8 cellular contexts compared by ENCODE assay signal in the genomic region with DNA sequence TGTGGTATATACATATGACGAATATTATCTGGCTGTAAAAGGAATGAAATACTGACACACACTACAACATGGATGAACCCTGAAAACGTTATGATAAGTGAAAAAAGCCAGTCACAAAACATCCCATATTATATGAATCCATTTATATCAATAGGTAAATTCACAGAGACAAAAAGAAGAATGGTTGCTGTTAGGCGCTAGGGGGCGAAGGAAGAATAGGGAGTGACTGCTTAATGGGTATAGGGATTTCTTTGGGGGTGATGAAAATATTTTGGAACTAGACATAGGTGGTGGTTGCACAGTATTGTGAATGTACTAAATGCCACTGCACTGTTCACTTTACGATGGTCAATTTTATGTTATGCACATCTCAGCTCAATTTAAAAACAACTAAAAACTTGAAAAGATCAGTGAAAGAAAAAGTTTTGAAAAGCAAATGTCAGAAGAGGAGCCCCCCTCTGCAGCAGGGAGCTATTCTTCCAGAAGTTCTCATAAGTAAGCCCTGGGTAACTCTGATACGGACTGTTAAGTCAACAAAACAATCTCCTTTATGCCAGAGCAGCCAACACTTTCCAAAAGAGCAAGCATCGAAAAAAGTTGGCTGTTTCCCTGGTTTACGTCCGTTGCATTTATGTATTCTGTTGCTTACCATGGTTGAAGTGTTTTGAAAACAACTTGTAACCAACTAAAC.
DNase-seq lines count a peak whose midpoint lies in the region; TF ChIP-seq lines count a peak whose summit lies in the region.

No MANE protein-coding gene starts in this region.

- no peak overlapping the region for H3K4me3 ChIP-seq in mammary epithelial cell (replicated peaks in 1 of 3; ENCODE audit: insufficient read depth in 1 of 3, low read depth in 2 of 3, low read length in 3 of 3)
- no peak overlapping the region for H3K4me3 ChIP-seq in mesenchymal stem cell (ENCODE audit: insufficient read depth in 1 of 2, low read depth in 1 of 2, low read length in 2 of 2)
- H3K4me3 ChIP-seq in vagina: no peak overlapping the region
- no peak overlapping the region for H3K4me3 ChIP-seq in adrenal gland

- H3K23ac ChIP-seq in mesenchymal stem cell (ENCODE audit: low read length in 2 of 2): no peak overlapping the region

- dilution Hi-C loops in mammary epithelial cell (cut with HindIII; ENCODE audit: low sequenced_read_pairs): no loop called here

- peak; percentile 11 for TF ChIP-seq CTCF in MCF 10A (IDR thresholded peaks at IDR 0.05; ENCODE audit: unreplicated experiment)
- TF ChIP-seq CTCF in mammary epithelial cell (conservative IDR thresholded peaks at IDR 0.05 in 1 of 2, IDR thresholded peaks at IDR 0.05 in 1 of 2; ENCODE audit: extremely low read depth in 1 of 2, insufficient read depth in 1 of 2, low read depth in 1 of 2, low read length in 2 of 2): peak in 1 of 2 donors; percentile 18
- TF ChIP-seq CTCF in vagina (IDR thresholded peaks at IDR 0.05): no peak
- TF ChIP-seq CTCF in adrenal gland (IDR thresholded peaks at IDR 0.05): no peak

- no peak overlapping the region for H2BK5ac ChIP-seq in mesenchymal stem cell (ENCODE audit: low read depth, low read length, poor library complexity, severe bottlenecking)

- H3K9me3 Mint-ChIP-seq in MCF 10A (ENCODE audit: unreplicated experiment): no peaks in the 10 kb centered on the region
- H3K9me3 Mint-ChIP-seq in activated naive CD8-positive, alpha-beta T cell treated with anti-CD3 and anti-CD28 coated beads for 36 hours: no peaks in the 10 kb centered on the region

- H3K9ac ChIP-seq in mammary epithelial cell (ENCODE audit: insufficient read depth, low read length) (no peak overlapping the region), mesenchymal stem cell (ENCODE audit: low read length) (peak overlapping the region; percentile 82)

- peaks cover 54% of the 10 kb centered on the region for H3K27me3 Mint-ChIP-seq in MCF 10A (ENCODE audit: insufficient read depth, unreplicated experiment)
- no peaks in the 10 kb centered on the region for H3K27me3 Mint-ChIP-seq in activated naive CD8-positive, alpha-beta T cell treated with anti-CD3 and anti-CD28 coated beads for 36 hours

- H3K4ac ChIP-seq in mesenchymal stem cell (ENCODE audit: low read depth in 1 of 2, low read length in 2 of 2): no peak overlapping the region

- H2AK5ac ChIP-seq in mesenchymal stem cell (ENCODE audit: low read length, severe bottlenecking): no peak overlapping the region

- CTCF ChIA-PET in MCF 10A (lab: Yijun Ruan, JAX) (interaction anchor here (1.2 to 1.5 kb wide), 2 partner anchors 34 to 526 kb away, joined by 3 to 5 read pairs; no protein-coding TSS in a partner anchor), mammary epithelial cell (lab: Charles Lee; ENCODE audit: low non-redundant PET) (interaction anchor here (0.8 kb wide), 1 partner anchor 100 kb away, joined by 4 read pairs; no protein-coding TSS in a partner anchor)

- H3K27ac Mint-ChIP-seq in MCF 10A (ENCODE audit: low read depth, unreplicated experiment): no peak overlapping the region
- peak overlapping the region; percentile 88 for H3K27ac Mint-ChIP-seq in activated naive CD8-positive, alpha-beta T cell treated with anti-CD3 and anti-CD28 coated beads for 36 hours

- no peak overlapping the region for H3K14ac ChIP-seq in mesenchymal stem cell (ENCODE audit: low read length in 2 of 2)

- TF ChIP-seq POLR2A in vagina (IDR thresholded peaks at IDR 0.05) (no peak), adrenal gland (IDR thresholded peaks at IDR 0.05) (no peak)

- H4K8ac ChIP-seq in mesenchymal stem cell (ENCODE audit: low read length): no peak overlapping the region

- DNase-seq in MCF 10A (ENCODE audit: unreplicated experiment) (no peak), mammary epithelial cell (no peak), mesenchymal stem cell (no peak), vagina (ENCODE audit: extremely low spot score in 2 of 2) (no peak), AG08395 (ENCODE audit: low spot score) (no peak), adrenal gland (no peak), GM19240 (ENCODE audit: insufficient read length, low spot score) (no peak)
- DNase-seq in activated naive CD8-positive, alpha-beta T cell treated with anti-CD3 and anti-CD28 coated beads for 36 hours: no peak

- H3K36me3 ChIP-seq in mammary epithelial cell (ENCODE audit: insufficient read depth, low read length): no peaks in the 10 kb centered on the region
- H3K36me3 ChIP-seq in mesenchymal stem cell (ENCODE audit: control insufficient read depth in 1 of 2, insufficient read depth in 2 of 2, low read depth in 1 of 2, low read length in 2 of 2): no peaks in the 10 kb centered on the region
- H3K36me3 ChIP-seq in vagina: no peaks in the 10 kb centered on the region
- no peaks in the 10 kb centered on the region for H3K36me3 ChIP-seq in adrenal gland (replicated peaks in 1 of 2)

- H3K27me3 ChIP-seq in mammary epithelial cell (ENCODE audit: insufficient read depth, low read length) (no peaks in the 10 kb centered on the region), mesenchymal stem cell (ENCODE audit: control insufficient read depth in 1 of 2, insufficient read depth in 1 of 2, low read length in 2 of 2) (peaks cover 0 to 12% of the 10 kb centered on the region in 2 experiments), vagina (no peaks in the 10 kb centered on the region), adrenal gland (peaks cover 4% of the 10 kb centered on the region)

- H3K4me1 Mint-ChIP-seq in MCF 10A (ENCODE audit: insufficient read depth, unreplicated experiment): peaks cover 9% of the 10 kb centered on the region
- H3K4me1 Mint-ChIP-seq in activated naive CD8-positive, alpha-beta T cell treated with anti-CD3 and anti-CD28 coated beads for 36 hours: peaks cover 19% of the 10 kb centered on the region

- intact Hi-C loops in MCF 10A (cut with micrococcal nuclease): no loop called here
- intact Hi-C loops in mammary epithelial cell (cut with micrococcal nuclease): no loop called here
- intact Hi-C loops in vagina (cut with DNase I): no loop called here
- intact Hi-C loops in adrenal gland (cut with DNase I): no loop called here

- BruUV-seq in MCF 10A (replicated peaks; lab: Mats Ljungman, UMichigan) (no TSS peak), mammary epithelial cell (replicated peaks; lab: Mats Ljungman, UMichigan) (no TSS peak)

- 75% methylated on average over 9 of the region's 9 CpGs for WGBS in mammary epithelial cell (ENCODE audit: low coverage, missing lambda C conversion rate)
- 85% methylated on average over 2 of the region's 9 CpGs for WGBS in mesenchymal stem cell
- 57 to 81% (median 72%) methylated on average over 9 of the region's 9 CpGs for WGBS in adrenal gland, 4 donors

- H3K4me2 ChIP-seq in mammary epithelial cell (ENCODE audit: insufficient read depth, low read depth, low read length): no peak overlapping the region
- no peak overlapping the region for H3K4me2 ChIP-seq in mesenchymal stem cell (ENCODE audit: low read length, poor library complexity, severe bottlenecking)

- H2AFZ ChIP-seq in mammary epithelial cell (ENCODE audit: low read depth, low read length): no peak overlapping the region
- H2AFZ ChIP-seq in mesenchymal stem cell (ENCODE audit: low read depth, low read length): no peak overlapping the region

- in situ Hi-C loops in mammary epithelial cell (cut with MboI; ENCODE audit: low sequenced_read_pairs in 2 of 2): no loop called here

- H3K27ac ChIP-seq in mammary epithelial cell (ENCODE audit: insufficient read depth, low read depth, low read length) (no peak overlapping the region), mesenchymal stem cell (ENCODE audit: low read length, poor library complexity, severe bottlenecking) (no peak overlapping the region), vagina (peak overlapping the region; percentile 41), adrenal gland (peak overlapping the region in 2 of 5 donors; percentile 5 to 48)

- H2BK120ac ChIP-seq in mesenchymal stem cell (ENCODE audit: low read depth, low read length): no peak overlapping the region

- H3K4me1 ChIP-seq in mammary epithelial cell (ENCODE audit: insufficient read depth, low read length) (no peaks in the 10 kb centered on the region), mesenchymal stem cell (ENCODE audit: control insufficient read depth, insufficient read depth, low read depth, low read length) (peaks cover 3% of the 10 kb centered on the region), vagina (no peaks in the 10 kb centered on the region), adrenal gland (replicated peaks in 1 of 2) (no peaks in the 10 kb centered on the region)

- H3K9me3 ChIP-seq in mammary epithelial cell (replicated peaks; ENCODE audit: insufficient read depth, low read length): no peaks in the 10 kb centered on the region
- no peaks in the 10 kb centered on the region for H3K9me3 ChIP-seq in mesenchymal stem cell (ENCODE audit: control insufficient read depth, low read length)
- no peaks in the 10 kb centered on the region for H3K9me3 ChIP-seq in vagina
- H3K9me3 ChIP-seq in adrenal gland (replicated peaks in 1 of 3): no peaks in the 10 kb centered on the region

- H2BK15ac ChIP-seq in mesenchymal stem cell (ENCODE audit: low read depth, poor library complexity, severe bottlenecking): no peak overlapping the region

- H3K4me3 Mint-ChIP-seq in MCF 10A (ENCODE audit: unreplicated experiment): no peak overlapping the region
- H3K4me3 Mint-ChIP-seq in activated naive CD8-positive, alpha-beta T cell treated with anti-CD3 and anti-CD28 coated beads for 36 hours: peak overlapping the region; percentile 64

- H3K36me3 Mint-ChIP-seq in MCF 10A (ENCODE audit: insufficient read depth, unreplicated experiment): no peaks in the 10 kb centered on the region
- H3K36me3 Mint-ChIP-seq in activated naive CD8-positive, alpha-beta T cell treated with anti-CD3 and anti-CD28 coated beads for 36 hours: no peaks in the 10 kb centered on the region

- H4K20me1 ChIP-seq in mammary epithelial cell (ENCODE audit: insufficient read depth, low read length): no peaks in the 10 kb centered on the region

- peak overlapping the region in 1 of 2 experiments; percentile 39 for H2BK12ac ChIP-seq in mesenchymal stem cell (ENCODE audit: low read length in 2 of 2)

- POLR2A ChIA-PET in MCF 10A (lab: Yijun Ruan, JAX): no interaction called here

- no peaks in the 10 kb centered on the region for H3K79me2 ChIP-seq in mammary epithelial cell (ENCODE audit: insufficient read depth, low read length)

- no peak overlapping the region for H4K91ac ChIP-seq in mesenchymal stem cell (ENCODE audit: low read length)

- H3K79me1 ChIP-seq in mesenchymal stem cell (replicated peaks; ENCODE audit: low read length, poor library complexity, severe bottlenecking): no peaks in the 10 kb centered on the region

- H3K18ac ChIP-seq in mesenchymal stem cell (ENCODE audit: low read depth in 1 of 2, low read length in 2 of 2): no peak overlapping the region
